Comparison of ENCODE assay signal across 13 cellular contexts in the genomic region with DNA sequence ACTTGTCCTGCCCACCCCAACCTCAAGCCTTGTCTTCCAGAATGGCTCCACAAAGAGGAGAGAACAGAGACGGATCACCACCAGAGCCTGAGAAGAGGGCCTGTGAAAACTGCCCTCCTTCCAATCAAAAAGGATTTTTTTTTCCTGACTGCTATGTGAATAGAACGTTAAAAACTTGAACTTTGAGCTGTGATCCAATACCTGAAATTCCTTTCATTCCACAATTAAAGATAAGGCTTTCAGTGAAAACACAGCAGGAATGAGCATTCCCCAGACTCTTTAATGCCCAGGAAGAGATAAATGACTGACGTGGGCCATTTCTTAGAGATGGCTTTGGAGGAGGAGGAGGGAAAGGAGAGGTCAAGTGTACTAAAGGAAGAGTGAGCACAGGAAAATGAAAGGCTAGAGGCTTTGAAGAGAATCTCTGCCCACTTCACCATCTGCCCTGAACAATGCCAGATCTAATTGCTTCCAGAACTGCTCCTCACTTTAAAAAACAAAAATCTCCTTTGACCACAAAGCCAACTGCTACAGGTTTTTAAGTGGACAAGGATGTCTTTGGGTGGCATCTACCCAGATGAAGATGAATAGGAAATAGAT.
DNase-seq lines count a peak whose midpoint lies in the region; ATAC-seq and TF ChIP-seq lines count a peak whose summit lies in the region.
"Had no signal": no experiment of that assay in that cellular context is flagged by ENCODE, and none has a peak within 500 bp of the region (broad histone marks: within the 10 kb centered on the region; RNA-seq: fewer than 3 reads in every experiment).

No MANE protein-coding gene starts in this region.

- H3K27ac ChIP-seq in body of pancreas (peak overlapping the region; percentile 22 to 89 (median 88)), mesodermal cell (ENCODE audit: low read depth, low read length, severe bottlenecking) (peak overlapping the region; percentile 12)

- H3K4me1 ChIP-seq in body of pancreas (peaks cover 69% of the 10 kb centered on the region), mesodermal cell (ENCODE audit: control insufficient read depth, insufficient read depth, low read length, poor library complexity, severe bottlenecking) (peaks cover 17% of the 10 kb centered on the region), BE2C (peaks cover 14% of the 10 kb centered on the region)

- no peak overlapping the region for H3K4me3 ChIP-seq in body of pancreas
- H3K4me3 ChIP-seq in mesodermal cell (ENCODE audit: extremely low read depth, insufficient read depth, low read length, poor library complexity, severe bottlenecking): no peak overlapping the region
- no peak overlapping the region for H3K4me3 ChIP-seq in BE2C (ENCODE audit: low read depth, low read length)

- WGBS in body of pancreas, 2 donors: 13 to 23% methylated on average over 3 of the region's 3 CpGs
- WGBS in mesodermal cell (ENCODE audit: insufficient coverage in 2 of 2), 2 experiments: 30% methylated on average over 2 of the region's 3 CpGs; no CpG with 5 or more reads in 1 of the 2 experiments

- H3K9me3 ChIP-seq in body of pancreas (no peaks in the 10 kb centered on the region), mesodermal cell (ENCODE audit: control insufficient read depth, low read length) (no peaks in the 10 kb centered on the region), BE2C (no peaks in the 10 kb centered on the region)

- H3K27me3 ChIP-seq in body of pancreas: no peaks in the 10 kb centered on the region
- no peaks in the 10 kb centered on the region for H3K27me3 ChIP-seq in BE2C

- ATAC-seq in body of pancreas (peak; percentile 52), HG03196 (IDR thresholded peaks at IDR 0.05; ENCODE audit: unreplicated experiment) (no peak)
- ATAC-seq: CD8-positive, alpha-beta T cell had no signal

- peak; percentile 20 for DNase-seq in DMS53 (lab: John Stamatoyannopoulos, UW)
- DNase-seq in NCI-H146 (lab: John Stamatoyannopoulos, UW): peak; percentile 26
- peak in 1 of 4 donors; percentile 6 for DNase-seq in body of pancreas
- DNase-seq in NCI-H1694 (lab: John Stamatoyannopoulos, UW): no peak
- no peak for DNase-seq in iPS-NIHi11 (ENCODE audit: low spot score)
- no peak for DNase-seq in BE2C
- DNase-seq: anterior cingulate cortex; CD8-positive, alpha-beta T cell; NCI-H526 treated with DMSO at 0.1 percent for 48 hours; occipital lobe; T-helper 2 cell had no signal

- TF ChIP-seq CTCF in body of pancreas (IDR thresholded peaks at IDR 0.05): no peak
- no peak for TF ChIP-seq CTCF in BE2C (IDR thresholded peaks at IDR 0.05; ENCODE audit: low read depth, low read length)

- TF ChIP-seq POLR2A in body of pancreas (IDR thresholded peaks at IDR 0.05): no peak

- intact Hi-C loops in body of pancreas (cut with DNase I): no loop called here

- H3K36me3 ChIP-seq in body of pancreas (replicated peaks in 1 of 2; ENCODE audit: insufficient read depth in 1 of 2, low read depth in 2 of 2) (no peaks in the 10 kb centered on the region), mesodermal cell (ENCODE audit: control insufficient read depth, insufficient read depth, low read length) (no peaks in the 10 kb centered on the region), BE2C (no peaks in the 10 kb centered on the region)

Comparison
In these comparisons a context has a peak if more than half of its experiments do, and no peak if none do; other contexts are left out.
1. DNase-seq: peak in DMS53 (single experiment) and NCI-H146 (single experiment); none in NCI-H1694 (single experiment), iPS-NIHi11 (single experiment) and BE2C (single experiment).